In genomic region chr16:19549688-19550087, GRCh38 we compare ENCODE assay signal across 32 cellular contexts.
"Had no signal": no experiment of that assay in that cellular context is flagged by ENCODE, and none has a peak within 500 bp of the region (broad histone marks: within the 10 kb centered on the region; RNA-seq: fewer than 3 reads in every experiment).

No MANE protein-coding gene starts in this region.

- H3K27ac Mint-ChIP-seq: activated B cell treated with CpG ODN at 0.5 μM for 24 hours; activated CD8-positive, alpha-beta T cell treated with anti-CD3 and anti-CD28 coated beads for 36 hours; activated naive CD4-positive, alpha-beta T cell treated with anti-CD3 and anti-CD28 coated beads, Interleukin-2, amount 10 ng/mL, durations not matched to agents 7 days and 5 days; activated naive CD4-positive, alpha-beta T cell treated with anti-CD3 and anti-CD28 coated beads, Interleukin-2, amount 50 U/mL, for 72 hours; activated naive CD8-positive, alpha-beta T cell treated with anti-CD3 and anti-CD28 coated beads, Interleukin-2, amount 10 ng/mL, durations not matched to agents 7 days and 5 days; activated T-helper 2 cell treated with anti-CD3 and anti-CD28 coated beads, Interferon-gamma antibody, Interleukin-2, Interleukin-4, amounts not matched to agents 10 μg/mL and 5 μg/mL and 100 μg/mL, durations not matched to agents 14 hours and 24 hours and 36 hours; brain; T-helper 2 cell treated with Interferon-gamma antibody and Interleukin-4, amounts not matched to agents 5 μg/mL and 100 μg/mL, for 36 hours had no signal

- H3K36me3 ChIP-seq: colonic mucosa had no signal

- H3K9me3 Mint-ChIP-seq: activated B cell treated with CpG ODN at 0.5 μM for 24 hours; activated CD8-positive, alpha-beta T cell treated with anti-CD3 and anti-CD28 coated beads for 36 hours; activated naive CD4-positive, alpha-beta T cell treated with anti-CD3 and anti-CD28 coated beads, Interleukin-2, amount 10 ng/mL, durations not matched to agents 7 days and 5 days; activated naive CD4-positive, alpha-beta T cell treated with anti-CD3 and anti-CD28 coated beads, Interleukin-2, amount 50 U/mL, for 72 hours; activated naive CD8-positive, alpha-beta T cell treated with anti-CD3 and anti-CD28 coated beads, Interleukin-2, amount 10 ng/mL, durations not matched to agents 7 days and 5 days; activated T-cell treated with anti-CD3 and anti-CD28 coated beads, Interleukin-2, amount 50 U/mL, for 4 hours; activated T-helper 2 cell treated with anti-CD3 and anti-CD28 coated beads, Interferon-gamma antibody, Interleukin-2, Interleukin-4, amounts not matched to agents 10 μg/mL and 5 μg/mL and 100 μg/mL, durations not matched to agents 14 hours and 24 hours and 36 hours; brain; T-helper 2 cell treated with Interferon-gamma antibody and Interleukin-4, amounts not matched to agents 5 μg/mL and 100 μg/mL, for 36 hours had no signal

- ATAC-seq: activated CD4-positive, CD25-positive, alpha-beta regulatory T cell treated with anti-CD3 and anti-CD28 coated beads, Interleukin-2, amount 50 U/mL, for 24 hours; activated CD8-positive, alpha-beta T cell treated with anti-CD3 and anti-CD28 coated beads for 36 hours; activated T-cell treated with anti-CD3 and anti-CD28 coated beads, Interleukin-2, amount 50 U/mL, for 4 hours; T-helper 17 cell had no signal

- FAIRE-seq: endometrium, endothelial cell of umbilical vein, frontal cortex had no signal

- H3K4me1 ChIP-seq: breast epithelium, colonic mucosa had no signal

- H3K9me3 ChIP-seq: ascending aorta, breast epithelium, colonic mucosa, esophagus squamous epithelium had no signal

- H3K27me3 ChIP-seq: ascending aorta, breast epithelium, cardiac muscle cell, colonic mucosa, esophagus squamous epithelium had no signal

- DNase-seq: activated B cell treated with CpG ODN at 0.5 μM for 24 hours; activated CD4-positive, alpha-beta T cell treated with anti-CD3 and anti-CD28 coated beads for 48 hours; activated CD4-positive, alpha-beta T cell treated with anti-CD3 and anti-CD28 coated beads, Interleukin-2, amount 50 U/mL, for 1 hour; activated CD4-positive, alpha-beta T cell treated with anti-CD3 and anti-CD28 coated beads, Interleukin-2, amount 50 U/mL, for 48 hours; activated CD8-positive, alpha-beta memory T cell treated with anti-CD3 and anti-CD28 coated beads for 24 hours; activated CD8-positive, alpha-beta T cell treated with anti-CD3 and anti-CD28 coated beads for 36 hours; activated effector memory CD4-positive, alpha-beta T cell treated with anti-CD3 and anti-CD28 coated beads, Interleukin-2, amount 50 U/mL, for 16 hours; activated naive CD4-positive, alpha-beta T cell treated with anti-CD3 and anti-CD28 coated beads, Interleukin-2, amount 10 ng/mL, durations not matched to agents 7 days and 5 days; activated naive CD8-positive, alpha-beta T cell treated with anti-CD3 and anti-CD28 coated beads, Interleukin-2, amount 10 ng/mL, durations not matched to agents 7 days and 5 days; activated T-cell treated with anti-CD3 and anti-CD28 coated beads, Interleukin-2, amount 50 U/mL, for 4 hours; central memory CD4-positive, alpha-beta T cell; cerebellar nuclear complex; colonic mucosa; effector CD8-positive, alpha-beta T cell; esophagus squamous epithelium; head of caudate nucleus; T-helper 1 cell; T-helper 17 cell; T1000; WERI-Rb-1 had no signal

- H3K27ac ChIP-seq: ascending aorta, breast epithelium, cardiac muscle cell, colonic mucosa, epithelial cell of prostate, esophagus squamous epithelium, WERI-Rb-1 had no signal

- H3K4me3 Mint-ChIP-seq: activated B cell treated with CpG ODN at 0.5 μM for 24 hours; activated CD8-positive, alpha-beta T cell treated with anti-CD3 and anti-CD28 coated beads for 36 hours; activated naive CD4-positive, alpha-beta T cell treated with anti-CD3 and anti-CD28 coated beads, Interleukin-2, amount 10 ng/mL, durations not matched to agents 7 days and 5 days; activated naive CD8-positive, alpha-beta T cell treated with anti-CD3 and anti-CD28 coated beads, Interleukin-2, amount 10 ng/mL, durations not matched to agents 7 days and 5 days; activated T-cell treated with anti-CD3 and anti-CD28 coated beads, Interleukin-2, amount 50 U/mL, for 4 hours; brain; T-helper 17 cell; T-helper 2 cell treated with Interferon-gamma antibody and Interleukin-4, amounts not matched to agents 5 μg/mL and 100 μg/mL, for 36 hours had no signal

- H3K27me3 Mint-ChIP-seq: activated B cell treated with CpG ODN at 0.5 μM for 24 hours; activated CD8-positive, alpha-beta T cell treated with anti-CD3 and anti-CD28 coated beads for 36 hours; activated naive CD4-positive, alpha-beta T cell treated with anti-CD3 and anti-CD28 coated beads, Interleukin-2, amount 10 ng/mL, durations not matched to agents 7 days and 5 days; activated naive CD8-positive, alpha-beta T cell treated with anti-CD3 and anti-CD28 coated beads, Interleukin-2, amount 10 ng/mL, durations not matched to agents 7 days and 5 days; brain; T-helper 17 cell had no signal

- H3K4me3 ChIP-seq: ascending aorta, breast epithelium, cardiac muscle cell, colonic mucosa, esophagus squamous epithelium had no signal
